23 cellular contexts compared by ENCODE assay signal in genomic region chr3:3705090-3705775, GRCh38.
DNase-seq lines count a peak whose midpoint lies in the region; ATAC-seq, FAIRE-seq and TF ChIP-seq lines count a peak whose summit lies in the region.
"Had no signal": no experiment of that assay in that cellular context is flagged by ENCODE, and none has a peak within 500 bp of the region (broad histone marks: within the 10 kb centered on the region; RNA-seq: fewer than 3 reads in every experiment).

No MANE protein-coding gene starts in this region.

- DNase-seq in astrocyte (ENCODE audit: low read depth) (peak; percentile 10), endodermal cell (peak; percentile 57), left kidney (ENCODE audit: low read depth, low spot score) (peak; percentile 15), substantia nigra (lab: John Stamatoyannopoulos, UW) (peak in 37 of 49 donors; percentile 1 to 72 (median 23)), Kasumi-1 (lab: John Stamatoyannopoulos, UW) (no peak), aorta (no peak)
- DNase-seq: activated CD4-positive, alpha-beta T cell treated with anti-CD3 and anti-CD28 coated beads, Interleukin-2, amount 10 ng/mL, durations not matched to agents 7 days and 5 days; activated CD8-positive, alpha-beta memory T cell treated with anti-CD3 and anti-CD28 coated beads, Interleukin-2, amount 50 U/mL, for 48 hours; activated effector memory CD4-positive, alpha-beta T cell treated with Interleukin-2 at 50 U/mL for 16 hours; activated naive CD8-positive, alpha-beta T cell treated with anti-CD3 and anti-CD28 coated beads, Interleukin-2, amount 50 U/mL, for 24 hours; Caco-2; effector memory CD8-positive, alpha-beta T cell; islet precursor cell; Karpas-422; NCI-H1105 treated with DMSO at 0.1 percent for 48 hours; NCI-H524 treated with DMSO at 0.1 percent for 48 hours; thyroid gland had no signal

- no peaks in the 10 kb centered on the region for H3K79me2 ChIP-seq in astrocyte (ENCODE audit: insufficient read depth, low read length)

- H3K27me3 ChIP-seq in astrocyte (ENCODE audit: insufficient read depth, low read length) (no peaks in the 10 kb centered on the region), endodermal cell (ENCODE audit: control insufficient read depth, insufficient read depth, low read length, poor library complexity, severe bottlenecking) (no peaks in the 10 kb centered on the region), aorta (ENCODE audit: control insufficient read depth in 1 of 2, insufficient read depth in 2 of 2, low read length in 1 of 2) (no peaks in the 10 kb centered on the region)
- H3K27me3 ChIP-seq: thyroid gland had no signal

- H3K4me1 Mint-ChIP-seq in astrocyte (ENCODE audit: low read depth, unreplicated experiment) = peaks cover under 1% of the 10 kb centered on the region
- peaks cover 53% of the 10 kb centered on the region for H3K4me1 Mint-ChIP-seq in endodermal cell
- H3K4me1 Mint-ChIP-seq: activated CD4-positive, alpha-beta T cell treated with anti-CD3 and anti-CD28 coated beads, Interleukin-2, amount 10 ng/mL, durations not matched to agents 7 days and 5 days; activated naive CD8-positive, alpha-beta T cell treated with anti-CD3 and anti-CD28 coated beads, Interleukin-2, amount 50 U/mL, for 24 hours; B cell; central memory CD8-positive, alpha-beta T cell had no signal

- H3K4me1 ChIP-seq in astrocyte (ENCODE audit: insufficient read depth, low read length) (no peaks in the 10 kb centered on the region), endodermal cell (ENCODE audit: control insufficient read depth, insufficient read depth, low read length) (peaks cover 24% of the 10 kb centered on the region), aorta (ENCODE audit: control insufficient read depth in 1 of 2, insufficient read depth in 2 of 2, low read length in 2 of 2) (no peaks in the 10 kb centered on the region)
- H3K4me1 ChIP-seq: thyroid gland had no signal

- intact Hi-C loops in aorta (cut with DNase I) = no loop called here

- H2AFZ ChIP-seq in astrocyte (ENCODE audit: low read depth, low read length) = no peak overlapping the region

- no peak overlapping the region for H3K4me2 ChIP-seq in astrocyte (ENCODE audit: low read length)

- H3K4me3 ChIP-seq in astrocyte (ENCODE audit: insufficient read depth, low read depth, low read length) (no peak overlapping the region), endodermal cell (ENCODE audit: low read length) (no peak overlapping the region), aorta (ENCODE audit: low read length in 2 of 2) (no peak overlapping the region)
- H3K4me3 ChIP-seq: thyroid gland had no signal

- FAIRE-seq in astrocyte (lab: Jason Lieb, UNC) = no peak
- FAIRE-seq: GM18507, TTC549 had no signal

- H3K4me3 Mint-ChIP-seq in astrocyte (ENCODE audit: unreplicated experiment) = no peak overlapping the region
- no peak overlapping the region for H3K4me3 Mint-ChIP-seq in endodermal cell
- H3K4me3 Mint-ChIP-seq: activated CD4-positive, alpha-beta T cell treated with anti-CD3 and anti-CD28 coated beads, Interleukin-2, amount 10 ng/mL, durations not matched to agents 7 days and 5 days; activated naive CD8-positive, alpha-beta T cell treated with anti-CD3 and anti-CD28 coated beads, Interleukin-2, amount 50 U/mL, for 24 hours; B cell; central memory CD8-positive, alpha-beta T cell; effector memory CD8-positive, alpha-beta T cell; stimulated activated memory B cell treated with anti-CD40 and anti-IgM and Interleukin-4, amounts not matched to agents 10 μg/mL and 1 μg/mL and 100 μg/mL, for 72 hours had no signal

- ATAC-seq in aorta (ENCODE audit: low FRiP score) (no peak), GM21717 (IDR thresholded peaks at IDR 0.05; ENCODE audit: unreplicated experiment) (no peak)
- ATAC-seq: activated naive CD8-positive, alpha-beta T cell treated with anti-CD3 and anti-CD28 coated beads, Interleukin-2, amount 50 U/mL, for 24 hours; effector memory CD8-positive, alpha-beta T cell; stimulated activated memory B cell treated with anti-CD40 and anti-IgM and Interleukin-4, amounts not matched to agents 10 μg/mL and 1 μg/mL and 100 μg/mL, for 72 hours had no signal

- no peaks in the 10 kb centered on the region for H3K36me3 Mint-ChIP-seq in astrocyte (ENCODE audit: low read depth, unreplicated experiment)
- H3K36me3 Mint-ChIP-seq in endodermal cell (ENCODE audit: low read depth) = no peaks in the 10 kb centered on the region
- H3K36me3 Mint-ChIP-seq: stimulated activated memory B cell treated with anti-CD40 and anti-IgM and Interleukin-4, amounts not matched to agents 10 μg/mL and 1 μg/mL and 100 μg/mL, for 72 hours had no signal

- WGBS in endodermal cell (ENCODE audit: insufficient coverage in 1 of 2, insufficient read length in 1 of 2), 2 experiments = 44 to 80% methylated on average over 1 to 6 of the region's 6 CpGs
- 18 to 23% methylated on average over 6 of the region's 6 CpGs for WGBS in aorta, 2 donors

- H3K9ac ChIP-seq in astrocyte (ENCODE audit: low read length) = no peak overlapping the region
- no peak overlapping the region for H3K9ac ChIP-seq in endodermal cell (ENCODE audit: extremely low read depth, low read length, poor library complexity, severe bottlenecking)

- H3K27me3 Mint-ChIP-seq in astrocyte (ENCODE audit: low read depth, unreplicated experiment) (no peaks in the 10 kb centered on the region), endodermal cell (ENCODE audit: insufficient read depth) (no peaks in the 10 kb centered on the region)
- H3K27me3 Mint-ChIP-seq: activated CD4-positive, alpha-beta T cell treated with anti-CD3 and anti-CD28 coated beads, Interleukin-2, amount 10 ng/mL, durations not matched to agents 7 days and 5 days; activated naive CD8-positive, alpha-beta T cell treated with anti-CD3 and anti-CD28 coated beads, Interleukin-2, amount 50 U/mL, for 24 hours; B cell; central memory CD8-positive, alpha-beta T cell; effector memory CD8-positive, alpha-beta T cell; stimulated activated memory B cell treated with anti-CD40 and anti-IgM and Interleukin-4, amounts not matched to agents 10 μg/mL and 1 μg/mL and 100 μg/mL, for 72 hours had no signal

- H3K9me3 ChIP-seq in astrocyte (ENCODE audit: insufficient read depth, low read depth, low read length) (no peaks in the 10 kb centered on the region), endodermal cell (ENCODE audit: control insufficient read depth, low read length) (peaks cover 2% of the 10 kb centered on the region), aorta (ENCODE audit: control insufficient read depth, low read length) (no peaks in the 10 kb centered on the region)
- H3K9me3 ChIP-seq: Caco-2, thyroid gland had no signal

- H3K27ac Mint-ChIP-seq in astrocyte (ENCODE audit: unreplicated experiment) (no peak overlapping the region), endodermal cell (no peak overlapping the region)
- H3K27ac Mint-ChIP-seq: activated CD4-positive, alpha-beta T cell treated with anti-CD3 and anti-CD28 coated beads, Interleukin-2, amount 10 ng/mL, durations not matched to agents 7 days and 5 days; activated naive CD8-positive, alpha-beta T cell treated with anti-CD3 and anti-CD28 coated beads, Interleukin-2, amount 50 U/mL, for 24 hours; B cell; effector memory CD8-positive, alpha-beta T cell; stimulated activated memory B cell treated with anti-CD40 and anti-IgM and Interleukin-4, amounts not matched to agents 10 μg/mL and 1 μg/mL and 100 μg/mL, for 72 hours had no signal

- H3K36me3 ChIP-seq in astrocyte (ENCODE audit: insufficient read depth, low read length) (no peaks in the 10 kb centered on the region), endodermal cell (ENCODE audit: control insufficient read depth, insufficient read depth, low read length) (no peaks in the 10 kb centered on the region), aorta (ENCODE audit: control insufficient read depth in 1 of 2, insufficient read depth in 2 of 2, low read length in 1 of 2) (no peaks in the 10 kb centered on the region)
- H3K36me3 ChIP-seq: thyroid gland had no signal

- no peaks in the 10 kb centered on the region for H4K20me1 ChIP-seq in astrocyte (ENCODE audit: insufficient read depth, low read length)

- no peak overlapping the region for H3K27ac ChIP-seq in astrocyte (ENCODE audit: low read depth, low read length)
- H3K27ac ChIP-seq in endodermal cell (ENCODE audit: low read depth, low read length) = peak overlapping the region; percentile 64
- no peak overlapping the region for H3K27ac ChIP-seq in substantia nigra (ENCODE audit: low read depth, low read length, poor library complexity, severe bottlenecking)
- no peak overlapping the region for H3K27ac ChIP-seq in aorta (ENCODE audit: low read depth in 1 of 2, low read length in 2 of 2)
- H3K27ac ChIP-seq: thyroid gland had no signal

- no peak for TF ChIP-seq CTCF in astrocyte (IDR thresholded peaks at IDR 0.05; ENCODE audit: insufficient read depth, low read depth, low read length)
- no peak for TF ChIP-seq CTCF in endodermal cell (conservative IDR thresholded peaks at IDR 0.05)

- H3K9me3 Mint-ChIP-seq in astrocyte (ENCODE audit: unreplicated experiment) = peaks cover 2% of the 10 kb centered on the region
- H3K9me3 Mint-ChIP-seq in endodermal cell = no peaks in the 10 kb centered on the region
- H3K9me3 Mint-ChIP-seq: activated CD4-positive, alpha-beta T cell treated with anti-CD3 and anti-CD28 coated beads, Interleukin-2, amount 10 ng/mL, durations not matched to agents 7 days and 5 days; activated naive CD8-positive, alpha-beta T cell treated with anti-CD3 and anti-CD28 coated beads, Interleukin-2, amount 50 U/mL, for 24 hours; stimulated activated memory B cell treated with anti-CD40 and anti-IgM and Interleukin-4, amounts not matched to agents 10 μg/mL and 1 μg/mL and 100 μg/mL, for 72 hours had no signal

Comparison
In these comparisons a context has a peak if more than half of its experiments do, and no peak if none do; other contexts are left out.
1. DNase-seq: peak in astrocyte (single experiment), endodermal cell (single experiment), left kidney (single experiment) and substantia nigra (37 of 49); none in Kasumi-1 (0 of 2) and aorta (0 of 2).